ENCODE assay signal across 8 cellular contexts in genomic region chr3:50164056-50164455, GRCh38. TPM values are rescaled to one million over a fixed set of nuclear protein-coding genes. Genes with fewer than 3 reads are reported as not detected.
A peak's percentile ranks its signal among the peaks of the same experiment; 100 is the strongest.
DNase-seq lines count a peak whose midpoint lies in the region; ATAC-seq and TF ChIP-seq lines count a peak whose summit lies in the region.

No MANE protein-coding gene starts in this region.

- H3F3A ChIP-seq in SK-N-SH (replicated peaks; ENCODE audit: insufficient read depth), result peaks cover 18% of the 10 kb centered on the region

- H4K20me1 ChIP-seq in BLaER1, result peaks cover 56% of the 10 kb centered on the region
- H4K20me1 ChIP-seq in SK-N-SH (ENCODE audit: insufficient read depth), result no peaks in the 10 kb centered on the region

- no peak overlapping the region for H3K4me3 ChIP-seq in BLaER1
- H3K4me3 ChIP-seq in SK-N-SH (ENCODE audit: low read depth in 2 of 2, low read length in 1 of 2), result no peak overlapping the region
- no peak overlapping the region for H3K4me3 ChIP-seq in gastroesophageal sphincter

- peak overlapping the region; percentile 86 for H3K27ac ChIP-seq in BLaER1
- H3K27ac ChIP-seq in SK-N-SH (ENCODE audit: low read depth in 2 of 2, low read length in 1 of 2), result peak overlapping the region; percentile 82; a peak in 3 of 4 replicates
- peak overlapping the region; percentile 49 to 94 (median 85) for H3K27ac ChIP-seq in gastroesophageal sphincter

- ATAC-seq in gastroesophageal sphincter (peak; percentile 67), HG02678 (IDR thresholded peaks at IDR 0.05; ENCODE audit: unreplicated experiment) (no peak), T-cell (replicated peaks in 1 of 4) (no peak)

- H3K79me2 ChIP-seq in SK-N-SH (ENCODE audit: insufficient read depth), result peaks cover 17% of the 10 kb centered on the region

- H3K27ac Mint-ChIP-seq in type B pancreatic cell (no peak overlapping the region), T-cell (no peak overlapping the region)

- H3K4me3 Mint-ChIP-seq in type B pancreatic cell (no peak overlapping the region), T-cell (no peak overlapping the region)

- H3K36me3 Mint-ChIP-seq in type B pancreatic cell (peaks cover 16% of the 10 kb centered on the region), T-cell (no peaks in the 10 kb centered on the region)

- H3K27me3 Mint-ChIP-seq in type B pancreatic cell, result no peaks in the 10 kb centered on the region
- peaks cover 0 to 4% of the 10 kb centered on the region in 2 donors for H3K27me3 Mint-ChIP-seq in T-cell

- H3K4me1 Mint-ChIP-seq in type B pancreatic cell (ENCODE audit: unreplicated experiment), result peaks cover 52% of the 10 kb centered on the region
- no peaks in the 10 kb centered on the region for H3K4me1 Mint-ChIP-seq in T-cell

- WGBS in SK-N-SH (ENCODE audit: low lambda C conversion rate), result 17% methylated on average over 1 of the region's 6 CpGs
- 27% methylated on average over 3 of the region's 6 CpGs; no CpG with 5 or more reads in 1 of the 2 donors for WGBS in gastroesophageal sphincter (ENCODE audit: low coverage in 1 of 2), 2 donors

- H3K9me2 ChIP-seq in SK-N-SH, result no peaks in the 10 kb centered on the region

- H3K4me1 ChIP-seq in BLaER1 (peaks cover 100% of the 10 kb centered on the region), SK-N-SH (ENCODE audit: control insufficient read depth in 1 of 2, insufficient read depth in 2 of 2, low read depth in 1 of 2, low read length in 1 of 2) (peaks cover 22 to 51% of the 10 kb centered on the region in 2 experiments; a peak in 3 of 4 replicates), gastroesophageal sphincter (peaks cover 9 to 100% (median 60%) of the 10 kb centered on the region in 3 donors)

- H3K9me3 Mint-ChIP-seq in type B pancreatic cell (no peaks in the 10 kb centered on the region), T-cell (no peaks in the 10 kb centered on the region)

- no peak overlapping the region for H2AFZ ChIP-seq in SK-N-SH (ENCODE audit: low read depth)

- H3K9me3 ChIP-seq in BLaER1, result no peaks in the 10 kb centered on the region
- no peaks in the 10 kb centered on the region for H3K9me3 ChIP-seq in SK-N-SH
- H3K9me3 ChIP-seq in gastroesophageal sphincter, result no peaks in the 10 kb centered on the region

- no peak for TF ChIP-seq RAD21 in SK-N-SH (IDR thresholded peaks at IDR 0.05; ENCODE audit: low read length)

- no peaks in the 10 kb centered on the region; the same call in 1 of the 2 replicates for H3K27me3 ChIP-seq in BLaER1
- H3K27me3 ChIP-seq in SK-N-SH (ENCODE audit: insufficient read depth), result no peaks in the 10 kb centered on the region
- H3K27me3 ChIP-seq in gastroesophageal sphincter, result no peaks in the 10 kb centered on the region

- CTCF ChIA-PET in SK-N-SH (lab: Yijun Ruan, JAX), result interaction anchor here (0.5 to 2.6 kb wide), 12 partner anchors 11 to 110 kb away, joined by 3 to 9 read pairs (median 4); no protein-coding TSS in a partner anchor
- CTCF ChIA-PET in T-cell (lab: Charles Lee), result no interaction called here

- peaks cover 64% of the 10 kb centered on the region for H3K36me3 ChIP-seq in BLaER1
- peaks cover 0 to 3% of the 10 kb centered on the region in 2 experiments for H3K36me3 ChIP-seq in SK-N-SH (replicated peaks in 1 of 2; ENCODE audit: control insufficient read depth in 1 of 2, insufficient read depth in 2 of 2, low read length in 1 of 2)
- no peaks in the 10 kb centered on the region for H3K36me3 ChIP-seq in gastroesophageal sphincter

- POLR2A ChIA-PET in SK-N-SH (lab: Yijun Ruan, JAX) (interaction anchor here (1.1 kb wide), 1 partner anchor 28 kb away, joined by 3 read pairs; no protein-coding TSS in a partner anchor), T-cell (lab: Charles Lee) (no interaction called here)

- no peak for TF ChIP-seq POLR2A in gastroesophageal sphincter (IDR thresholded peaks at IDR 0.05)

- DNase-seq in SK-N-SH, result no peak
- peak; percentile 21 for DNase-seq in putamen (ENCODE audit: low spot score)
- no peak for DNase-seq in activated CD4-positive, alpha-beta T cell treated with anti-CD3 and anti-CD28 coated beads for 1 hour
- DNase-seq in type B pancreatic cell (ENCODE audit: extremely low spot score, unreplicated experiment), result no peak
- no peak for DNase-seq in T-cell

- H3K4me2 ChIP-seq in BLaER1 (peak overlapping the region; percentile 96), SK-N-SH (peak overlapping the region; percentile 69)

- TF ChIP-seq CTCF in SK-N-SH (IDR thresholded peaks at IDR 0.05) (no peak), gastroesophageal sphincter (IDR thresholded peaks at IDR 0.05) (no peak), type B pancreatic cell (conservative IDR thresholded peaks at IDR 0.05) (no peak)

- H3K9ac ChIP-seq in BLaER1, result peak overlapping the region; percentile 19; the same call in 1 of the 2 replicates
- H3K9ac ChIP-seq in SK-N-SH, result peak overlapping the region; percentile 18; the same call in 1 of the 2 replicates

- TF ChIP-seq EP300 in SK-N-SH (IDR thresholded peaks at IDR 0.05; ENCODE audit: borderline replicate concordance in 1 of 2, low read depth in 1 of 2, low read length in 1 of 2) (peak in 1 of 2 experiments; percentile 90; a peak in 1 of 4 replicates), gastroesophageal sphincter (IDR thresholded peaks at IDR 0.05) (no peak)

TF ChIP-seq in SK-N-SH, 30 proteins besides CTCF, POLR2A, EP300 and RAD21 (continues in another document):
- TF ChIP-seq MXI1 (IDR thresholded peaks at IDR 0.05; ENCODE audit: low read depth, low read length), result no peak
- TF ChIP-seq USF1 (IDR thresholded peaks at IDR 0.05; ENCODE audit: borderline replicate concordance, low read depth), result no peak
- TF ChIP-seq YY1 (IDR thresholded peaks at IDR 0.05; ENCODE audit: low read depth), result no peak
- TF ChIP-seq EZH2phosphoT487 (IDR thresholded peaks at IDR 0.05; ENCODE audit: borderline replicate concordance, low read depth), result no peak
- peak; percentile 73 for TF ChIP-seq POLR2AphosphoS5 (IDR thresholded peaks at IDR 0.05; ENCODE audit: low read depth, low read length)
- TF ChIP-seq NFIC (IDR thresholded peaks at IDR 0.05; ENCODE audit: borderline replicate concordance), result peak; percentile 100
- TF ChIP-seq GATA2 (CRISPR knock-in tag; IDR thresholded peaks at IDR 0.05), result no peak
- no peak for TF ChIP-seq USF2 (IDR thresholded peaks at IDR 0.05; ENCODE audit: borderline replicate concordance, low read depth, low read length)
- TF ChIP-seq TAF1 (IDR thresholded peaks at IDR 0.05; ENCODE audit: borderline replicate concordance, low read depth, low read length), result no peak
- TF ChIP-seq SIN3A (IDR thresholded peaks at IDR 0.05; ENCODE audit: borderline replicate concordance, low read depth, low read length), result peak; percentile 87; the same call in 1 of the 2 replicates
- TF ChIP-seq SMC3 (IDR thresholded peaks at IDR 0.05; ENCODE audit: low read depth, low read length), result no peak
- TF ChIP-seq, protein P1, sequence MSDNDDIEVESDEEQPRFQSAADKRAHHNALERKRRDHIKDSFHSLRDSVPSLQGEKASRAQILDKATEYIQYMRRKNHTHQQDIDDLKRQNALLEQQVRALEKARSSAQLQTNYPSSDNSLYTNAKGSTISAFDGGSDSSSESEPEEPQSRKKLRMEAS (IDR thresholded peaks at IDR 0.05; ENCODE audit: low read depth), result peak; percentile 92
- TF ChIP-seq RFX5 (IDR thresholded peaks at IDR 0.05; ENCODE audit: low read length), result no peak
- peak; percentile 88 for TF ChIP-seq TEAD4 (IDR thresholded peaks at IDR 0.05; ENCODE audit: borderline replicate concordance, insufficient read depth)

RNA-seq across cellular contexts. Expression of gene SEMA3F, which starts 8.9 kb away (rescaled TPM):
- 23.9 and 30.4 TPM in 2 replicates for polyA plus RNA-seq in SK-N-SH (2012; rRNA removed)
- polyA plus RNA-seq in SK-N-SH (2012; cell fraction: cytosol; rRNA removed), result 15.5 and 23.2 TPM in 2 replicates
- polyA plus RNA-seq in SK-N-SH (2012; cell fraction: nucleus; rRNA removed), result 32.9 and 38.3 TPM in 2 replicates
- 10 to 100 TPM in 3 of 4 donors, 1 to 10 TPM in 1; 6.7 to 33.5 (median 16.3) TPM for total RNA-seq in gastroesophageal sphincter
- 41.9 and 48.0 TPM in 2 replicates for total RNA-seq in type B pancreatic cell (ENCODE audit: low replicate concordance)
- total RNA-seq in T-cell, result under 1 TPM in 4 of 5 donors, not detected in 1; 0.32 to 0.46 (median 0.36) TPM

RNA-seq across cellular contexts. Expression of gene GNAT1, which starts 27.4 kb away (rescaled TPM):
- not detected in 2 replicates for polyA plus RNA-seq in SK-N-SH (2012; rRNA removed)
- not detected in 2 replicates for polyA plus RNA-seq in SK-N-SH (2012; cell fraction: cytosol; rRNA removed)
- polyA plus RNA-seq in SK-N-SH (2012; cell fraction: nucleus; rRNA removed), result 0.12 TPM in 1 of 2 replicates, not detected in the other
- total RNA-seq in gastroesophageal sphincter, result not detected
- 0.71 TPM in 1 of 2 replicates, not detected in the other for total RNA-seq in type B pancreatic cell (ENCODE audit: low replicate concordance)
- total RNA-seq in T-cell, result under 1 TPM in 1 of 5 donors, not detected in 4; 0.28 TPM

RNA-seq across cellular contexts. Expression of gene SLC38A3, which starts 41.0 kb away (rescaled TPM):
- 0.84 and 0.89 TPM in 2 replicates for polyA plus RNA-seq in SK-N-SH (2012; rRNA removed)
- 0.15 and 0.29 TPM in 2 replicates for polyA plus RNA-seq in SK-N-SH (2012; cell fraction: cytosol; rRNA removed)
- polyA plus RNA-seq in SK-N-SH (2012; cell fraction: nucleus; rRNA removed), result 1.6 and 2.0 TPM in 2 replicates
- total RNA-seq in gastroesophageal sphincter, result under 1 TPM in 2 of 4 donors, not detected in 2; 0.35 TPM
- total RNA-seq in type B pancreatic cell (ENCODE audit: low replicate concordance), result 6.0 and 11.0 TPM in 2 replicates
- under 1 TPM in 4 of 5 donors, not detected in 1; 0.29 to 0.98 (median 0.44) TPM for total RNA-seq in T-cell

Comparison
In these comparisons a context has a peak if more than half of its experiments do, and no peak if none do; other contexts are left out.
1. RNA of gene SEMA3F, which starts 8.9 kb away (total RNA-seq): 41.9 to 48.0 TPM in type B pancreatic cell and 6.7 to 33.5 TPM in gastroesophageal sphincter; 0.32 to 0.46 TPM in T-cell; every median in the first group is over 4 times any median in the second.
2. Peak in every context shown above with its lines, with median percentiles within 50 percentile points of each other: H3K27ac ChIP-seq.